Comparison of ENCODE assay signal across 10 cellular contexts in genomic region chr9:35771524-35771923, GRCh38.
DNase-seq lines count a peak whose midpoint lies in the region; ATAC-seq and TF ChIP-seq lines count a peak whose summit lies in the region.
"Had no signal": no experiment of that assay in that cellular context is flagged by ENCODE, and none has a peak within 500 bp of the region (broad histone marks: within the 10 kb centered on the region; RNA-seq: fewer than 3 reads in every experiment).

No MANE protein-coding gene starts in this region.

- no peak for TF ChIP-seq CTCF in 22Rv1 (IDR thresholded peaks at IDR 0.05)
- no peak for TF ChIP-seq CTCF in fibroblast of pulmonary artery (IDR thresholded peaks at IDR 0.05; ENCODE audit: low read length, missing control alignments)
- TF ChIP-seq CTCF in GM10248 (IDR thresholded peaks at IDR 0.05; ENCODE audit: control extremely low read depth, extremely low read depth, low read depth, missing control alignments), result no peak

- DNase-seq in NCI-H2196 treated with DMSO at 0.1 percent for 48 hours (lab: John Stamatoyannopoulos, UW; ENCODE audit: unreplicated experiment) (peak; percentile 65), fibroblast of pulmonary artery (ENCODE audit: low read depth) (peak; percentile 57), GM10248 (ENCODE audit: extremely low spot score) (no peak), ACHN (no peak)
- DNase-seq: AML-193, islet precursor cell had no signal

- peak overlapping the region; percentile 85 for H3K27ac ChIP-seq in 22Rv1
- H3K27ac ChIP-seq: cardiac muscle cell had no signal

- in situ Hi-C loops in ACHN (cut with HindIII; ENCODE audit: low pct_ligation_motif_present, low pct_unique_long_range_greater_than_20kb, low sequenced_read_pairs), result no loop called here

- ATAC-seq in HG03432 (IDR thresholded peaks at IDR 0.05; ENCODE audit: unreplicated experiment), result no peak
- ATAC-seq: WTC11 had no signal

- POLR2A ChIA-PET in GM10248 (lab: Yijun Ruan, JAX), result interaction anchor here (0.5 kb wide), 1 partner anchor 39 kb away, joined by 3 read pairs; no protein-coding TSS in a partner anchor

- CTCF ChIA-PET in GM10248 (lab: Yijun Ruan, JAX), result interaction anchor here (0.9 to 7.8 kb wide), 12 partner anchors 9 to 111 kb away, joined by 3 to 45 read pairs (median 4); partner anchors contain the start of genes CREB3, MSMP, NPR2 and TLN1

- no peak overlapping the region for H3K4me3 ChIP-seq in fibroblast of pulmonary artery (replicated peaks; ENCODE audit: low read depth, low read length)
- H3K4me3 ChIP-seq: cardiac muscle cell had no signal

Comparison
In these comparisons a context has a peak if more than half of its experiments do, and no peak if none do; other contexts are left out.
1. DNase-seq: peak in NCI-H2196 treated with DMSO at 0.1 percent for 48 hours (single experiment) and fibroblast of pulmonary artery (single experiment); none in GM10248 (single experiment) and ACHN (single experiment).